In genomic region chr17:28347261-28347891, GRCh38 we compare ENCODE assay signal across 10 cellular contexts. TPM values are rescaled to one million over a fixed set of nuclear protein-coding genes. Genes with fewer than 3 reads are reported as not detected.
A peak's percentile ranks its signal among the peaks of the same experiment; 100 is the strongest.
DNase-seq lines count a peak whose midpoint lies in the region; ATAC-seq and TF ChIP-seq lines count a peak whose summit lies in the region.
"Had no signal": no experiment of that assay in that cellular context is flagged by ENCODE, and none has a peak within 500 bp of the region (broad histone marks: within the 10 kb centered on the region; RNA-seq: fewer than 3 reads in every experiment).

No MANE protein-coding gene starts in this region.

- H4K91ac ChIP-seq in neuronal stem cell (ENCODE audit: low read depth, low read length, poor library complexity): no peak overlapping the region

- intact Hi-C loops in PC-3 (cut with micrococcal nuclease): loop anchor here (1.0 kb wide), 1 partner anchor 10 kb away; the partner anchor contains the start of gene POLDIP2

- in situ Hi-C loops in Caki2 (cut with HindIII; ENCODE audit: low pct_unique_long_range_greater_than_20kb, low sequenced_read_pairs): no loop called here

- H3F3A ChIP-seq in PC-3 (ENCODE audit: low read length, unreplicated experiment): peaks cover 6% of the 10 kb centered on the region

- no peaks in the 10 kb centered on the region for H3K9me2 ChIP-seq in PC-3 (replicated peaks; ENCODE audit: low read length)

- H4K20me1 ChIP-seq in PC-3 (ENCODE audit: low read length): no peaks in the 10 kb centered on the region

- H3K79me2 ChIP-seq in PC-3 (ENCODE audit: low read length): no peaks in the 10 kb centered on the region

- no peaks in the 10 kb centered on the region for H3K79me1 ChIP-seq in neuronal stem cell (ENCODE audit: low read depth, low read length)

- DNase-seq in Caki2 (ENCODE audit: low read depth): peak; percentile 71
- peak; percentile 92 for DNase-seq in PC-3
- no peak for DNase-seq in erythroblast (lab: John Stamatoyannopoulos, UW)
- no peak for DNase-seq in neuronal stem cell (ENCODE audit: low spot score)
- no peak for DNase-seq in NCI-H1105 treated with DMSO at 0.1 percent for 48 hours (lab: John Stamatoyannopoulos, UW)
- DNase-seq in GM19238 (ENCODE audit: insufficient read length, low spot score): no peak
- DNase-seq in NCI-H510A treated with DMSO at 0.1 percent for 48 hours (lab: John Stamatoyannopoulos, UW): no peak
- DNase-seq in NCI-H2107 (lab: John Stamatoyannopoulos, UW): no peak
- DNase-seq: effector memory CD8-positive, alpha-beta T cell had no signal

- no peak overlapping the region for H4K8ac ChIP-seq in neuronal stem cell (ENCODE audit: low read depth, low read length)

- H3K27me3 ChIP-seq in PC-3 (ENCODE audit: low read length) (no peaks in the 10 kb centered on the region), neuronal stem cell (ENCODE audit: control insufficient read depth in 3 of 3, insufficient read depth in 3 of 3, low read depth in 1 of 3, low read length in 3 of 3) (no peaks in the 10 kb centered on the region)

- ATAC-seq in PC-3: peak; percentile 89
- ATAC-seq: effector memory CD8-positive, alpha-beta T cell had no signal

- no peak for TF ChIP-seq CTCF in PC-3 (conservative IDR thresholded peaks at IDR 0.05; ENCODE audit: low read depth, low read length)

- H3K18ac ChIP-seq in neuronal stem cell (ENCODE audit: low read length): no peak overlapping the region

- TSS peak; percentile 13 for BruUV-seq in PC-3 (replicated peaks; lab: Mats Ljungman, UMichigan)

- H2BK15ac ChIP-seq in neuronal stem cell (ENCODE audit: low read length): no peak overlapping the region

- H3K4me2 ChIP-seq in PC-3 (ENCODE audit: low read length): peak overlapping the region; percentile 74
- H3K4me2 ChIP-seq in neuronal stem cell (ENCODE audit: insufficient read depth, low read length, poor library complexity, severe bottlenecking): no peak overlapping the region

- H2BK120ac ChIP-seq in neuronal stem cell (ENCODE audit: low read depth, low read length): no peak overlapping the region

- CTCF ChIA-PET in PC-3 (lab: Charles Lee): interaction anchor here (1.0 kb wide), 1 partner anchor 12 kb away, joined by 5 read pairs; the partner anchor contains the start of genes IFT20 and TNFAIP1

- H3K4ac ChIP-seq in neuronal stem cell (ENCODE audit: low read length): no peak overlapping the region

- H3K27ac ChIP-seq in PC-3 (ENCODE audit: low read length) (peak overlapping the region; percentile 92), neuronal stem cell (replicated peaks; ENCODE audit: low read length) (peak overlapping the region; percentile 21)

- TF ChIP-seq POLR2A in erythroblast (IDR thresholded peaks at IDR 0.05; ENCODE audit: low read length): peak; percentile 15

- POLR2A ChIA-PET in PC-3 (lab: Charles Lee; ENCODE audit: unreplicated experiment): interaction anchor here (1.9 kb wide), 1 partner anchor 12 kb away, joined by 14 read pairs; the partner anchor contains the start of genes IFT20 and TNFAIP1

- no peak overlapping the region for H3K14ac ChIP-seq in neuronal stem cell (ENCODE audit: low read length)

- H3K4me1 ChIP-seq in PC-3 (ENCODE audit: insufficient read depth, low read length) (peaks cover 28% of the 10 kb centered on the region), neuronal stem cell (ENCODE audit: control insufficient read depth in 2 of 2, insufficient read depth in 1 of 2, low read depth in 1 of 2, low read length in 2 of 2) (peaks cover 0 to 6% of the 10 kb centered on the region in 2 donors)

- H3K4me3 ChIP-seq in PC-3 (ENCODE audit: low read length) (no peak overlapping the region; the same call in 1 of the 2 replicates), neuronal stem cell (ENCODE audit: low read length in 2 of 2) (no peak overlapping the region)

- no peak overlapping the region for H3K23ac ChIP-seq in neuronal stem cell (ENCODE audit: low read depth, low read length, poor library complexity)

- H3K36me3 ChIP-seq in PC-3 (ENCODE audit: low read depth, low read length) (peaks cover 16% of the 10 kb centered on the region; the same call in 1 of the 2 replicates), neuronal stem cell (replicated peaks in 1 of 2; ENCODE audit: control insufficient read depth in 2 of 2, insufficient read depth in 2 of 2, low read length in 2 of 2) (peaks cover 68 to 99% of the 10 kb centered on the region in 2 donors)

- H2AK5ac ChIP-seq in neuronal stem cell (ENCODE audit: low read depth, low read length): no peak overlapping the region

- no CpG with 5 or more reads among the region's 8 CpGs for WGBS in neuronal stem cell (ENCODE audit: extremely low coverage in 2 of 2, insufficient read length in 2 of 2, insufficient replicate concordance in 1 of 2), 2 donors

- no peaks in the 10 kb centered on the region for H3K9me3 ChIP-seq in PC-3 (ENCODE audit: low read length)
- H3K9me3 ChIP-seq in neuronal stem cell (replicated peaks in 1 of 2; ENCODE audit: control insufficient read depth in 2 of 2, insufficient read depth in 1 of 2, low read depth in 1 of 2, low read length in 2 of 2): no peaks in the 10 kb centered on the region

- H2BK5ac ChIP-seq in neuronal stem cell (ENCODE audit: low read length): no peak overlapping the region

- H2BK12ac ChIP-seq in neuronal stem cell (ENCODE audit: low read length): no peak overlapping the region

- no peak overlapping the region for H2AFZ ChIP-seq in PC-3 (ENCODE audit: low read length)
- H2AFZ ChIP-seq in neuronal stem cell (ENCODE audit: low read length): no peak overlapping the region

- H3K9ac ChIP-seq in PC-3 (ENCODE audit: low read length) (peak overlapping the region; percentile 55), neuronal stem cell (ENCODE audit: low read depth, low read length, poor library complexity) (no peak overlapping the region)

RNA-seq across cellular contexts. Expression of gene POLDIP2, which starts 10.0 kb away (rescaled TPM):
- 138 and 185 TPM in 2 replicates for total RNA-seq in Caki2 (2014; rRNA removed; shearing (Covaris generic); ENCODE audit: low replicate concordance)
- 136 and 137 TPM in 2 replicates for total RNA-seq in PC-3 (2014; rRNA removed)
- 55.9 TPM for polyA plus RNA-seq in neuronal stem cell (2013, experiment 1 of 2)
- polyA plus RNA-seq in neuronal stem cell (2013, experiment 2 of 2): 56.3 TPM

RNA-seq across cellular contexts. Expression of gene TNFAIP1, which starts 11.8 kb away (rescaled TPM):
- total RNA-seq in Caki2 (2014; rRNA removed; shearing (Covaris generic); ENCODE audit: low replicate concordance): 28.4 and 69.6 TPM in 2 replicates
- 18.8 and 27.5 TPM in 2 replicates for total RNA-seq in PC-3 (2014; rRNA removed)
- 27.4 TPM for polyA plus RNA-seq in neuronal stem cell (2013, experiment 1 of 2)
- 26.6 TPM for polyA plus RNA-seq in neuronal stem cell (2013, experiment 2 of 2)

RNA-seq across cellular contexts. Expression of gene IFT20, which starts 12.1 kb away (rescaled TPM):
- 35.8 and 39.6 TPM in 2 replicates for total RNA-seq in Caki2 (2014; rRNA removed; shearing (Covaris generic); ENCODE audit: low replicate concordance)
- total RNA-seq in PC-3 (2014; rRNA removed): 12.9 and 23.1 TPM in 2 replicates
- polyA plus RNA-seq in neuronal stem cell (2013, experiment 1 of 2): 32.4 TPM
- polyA plus RNA-seq in neuronal stem cell (2013, experiment 2 of 2): 32.5 TPM

RNA-seq across cellular contexts. Expression of gene SEBOX, which starts 17.6 kb away (rescaled TPM):
- not detected in 2 replicates for total RNA-seq in Caki2 (2014; rRNA removed; shearing (Covaris generic); ENCODE audit: low replicate concordance)
- not detected in 2 replicates for total RNA-seq in PC-3 (2014; rRNA removed)
- polyA plus RNA-seq in neuronal stem cell (2013, experiment 1 of 2): not detected
- polyA plus RNA-seq in neuronal stem cell (2013, experiment 2 of 2): not detected
- total RNA-seq: omental fat pad had no signal

RNA-seq across cellular contexts. Expression of gene VTN, which starts 22.7 kb away (rescaled TPM):
- not detected in 2 replicates for total RNA-seq in Caki2 (2014; rRNA removed; shearing (Covaris generic); ENCODE audit: low replicate concordance)
- not detected in 2 replicates for total RNA-seq in PC-3 (2014; rRNA removed)
- 0.17 TPM for polyA plus RNA-seq in neuronal stem cell (2013, experiment 1 of 2)
- 0.18 TPM for polyA plus RNA-seq in neuronal stem cell (2013, experiment 2 of 2)

Comparison
In these comparisons a context has a peak if more than half of its experiments do, and no peak if none do; other contexts are left out.
1. DNase-seq: peak in Caki2 (single experiment) and PC-3 (single experiment); none in erythroblast (0 of 2), neuronal stem cell (single experiment), NCI-H1105 treated with DMSO at 0.1 percent for 48 hours (single experiment), GM19238 (single experiment), NCI-H510A treated with DMSO at 0.1 percent for 48 hours (single experiment) and NCI-H2107 (single experiment).